ENCODE assay signal across 23 cellular contexts in the genomic region with DNA sequence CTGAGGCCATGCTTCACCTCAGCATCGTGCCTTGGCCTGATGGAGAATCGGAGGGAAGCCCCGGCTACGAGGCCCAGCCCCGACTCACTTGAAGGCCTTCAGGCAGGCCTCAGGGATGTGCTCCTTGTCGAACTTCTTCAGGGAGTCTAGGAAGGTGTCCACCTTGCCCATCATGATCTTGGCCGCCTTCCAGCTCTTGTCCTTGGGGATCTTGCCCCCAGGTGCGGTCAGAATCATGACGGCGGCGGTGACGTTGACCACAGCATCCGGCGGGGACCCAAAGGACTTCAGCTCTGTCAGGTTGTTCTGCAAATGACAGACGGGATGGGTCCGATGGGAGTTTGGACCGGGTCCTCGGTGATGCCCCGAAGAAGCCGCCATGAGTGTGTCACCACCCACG.
"Had no signal": no experiment of that assay in that cellular context is flagged by ENCODE, and none has a peak within 500 bp of the region (broad histone marks: within the 10 kb centered on the region; RNA-seq: fewer than 3 reads in every experiment).

No MANE protein-coding gene starts in this region.

- H3K27ac Mint-ChIP-seq: naive thymus-derived CD4-positive, alpha-beta T cell; natural killer cell treated with Interleukin-12 subunit alpha and Interleukin-12 subunit beta and Interleukin-15 and Interleukin-18, amount 100 ng/mL, for 72 hours; stimulated activated memory B cell treated with anti-CD40 and anti-IgM and Interleukin-4, amounts not matched to agents 10 μg/mL and 1 μg/mL and 100 μg/mL, for 72 hours; type B pancreatic cell had no signal

- H3K4me3 ChIP-seq: left ventricle myocardium inferior, lung, mucosa of descending colon, psoas muscle, right lobe of liver, smooth muscle cell, stomach, suprapubic skin, tibial nerve, uterus had no signal

- H2AFZ ChIP-seq: parathyroid adenoma had no signal

- H3K36me3 Mint-ChIP-seq: naive thymus-derived CD4-positive, alpha-beta T cell; natural killer cell treated with Interleukin-12 subunit alpha and Interleukin-12 subunit beta and Interleukin-15 and Interleukin-18, amount 100 ng/mL, for 72 hours; stimulated activated memory B cell treated with anti-CD40 and anti-IgM and Interleukin-4, amounts not matched to agents 10 μg/mL and 1 μg/mL and 100 μg/mL, for 72 hours; type B pancreatic cell had no signal

- H3K4me2 ChIP-seq: smooth muscle cell had no signal

- DNase-seq: hippocampal formation; kidney; left ventricle myocardium inferior; midbrain; mucosa of descending colon; naive thymus-derived CD4-positive, alpha-beta T cell; psoas muscle; right lobe of liver; stimulated activated CD4-positive, alpha-beta T cell treated with anti-CD3 and anti-CD28 coated beads, Interleukin-1b, Interleukin-23, amount 100 ng/mL, for 48 hours; stimulated activated CD4-positive, alpha-beta T cell treated with anti-CD3 and anti-CD28 coated beads, Interleukin-2, amount 100 ng/mL, for 48 hours; stimulated activated CD4-positive, alpha-beta T cell treated with anti-CD3 and anti-CD28 coated beads, Interleukin-4, amount 100 ng/mL, for 4 hours; stimulated activated CD8-positive, alpha-beta memory T cell treated with anti-CD3 and anti-CD28 coated beads, Interleukin-4, amount 100 ng/mL, for 48 hours; stimulated activated naive CD4-positive, alpha-beta T cell treated with Interleukin-2 at 50 U/mL for 16 hours; stomach; uterus had no signal

- H3K27me3 Mint-ChIP-seq: naive thymus-derived CD4-positive, alpha-beta T cell; natural killer cell treated with Interleukin-12 subunit alpha and Interleukin-12 subunit beta and Interleukin-15 and Interleukin-18, amount 100 ng/mL, for 72 hours; type B pancreatic cell had no signal

- H3K36me3 ChIP-seq: left ventricle myocardium inferior, right lobe of liver, stomach, suprapubic skin, tibial nerve, uterus had no signal

- H3K9ac ChIP-seq: parathyroid adenoma had no signal

- H3K9me3 Mint-ChIP-seq: natural killer cell treated with Interleukin-12 subunit alpha and Interleukin-12 subunit beta and Interleukin-15 and Interleukin-18, amount 100 ng/mL, for 72 hours; stimulated activated memory B cell treated with anti-CD40 and anti-IgM and Interleukin-4, amounts not matched to agents 10 μg/mL and 1 μg/mL and 100 μg/mL, for 72 hours; type B pancreatic cell had no signal

- ATAC-seq: mucosa of descending colon; naive thymus-derived CD4-positive, alpha-beta T cell had no signal

- H3K27me3 ChIP-seq: right lobe of liver, suprapubic skin, uterus had no signal

- H3K27ac ChIP-seq: left ventricle myocardium inferior, parathyroid adenoma, psoas muscle, right lobe of liver, stomach, suprapubic skin, tibial nerve, uterus had no signal

- H3K9me3 ChIP-seq: left ventricle myocardium inferior, mucosa of descending colon, psoas muscle, right lobe of liver, stomach, suprapubic skin, tibial nerve, uterus had no signal

- H3K4me3 Mint-ChIP-seq: naive thymus-derived CD4-positive, alpha-beta T cell; natural killer cell treated with Interleukin-12 subunit alpha and Interleukin-12 subunit beta and Interleukin-15 and Interleukin-18, amount 100 ng/mL, for 72 hours; stimulated activated memory B cell treated with anti-CD40 and anti-IgM and Interleukin-4, amounts not matched to agents 10 μg/mL and 1 μg/mL and 100 μg/mL, for 72 hours; type B pancreatic cell had no signal

- H3K4me1 ChIP-seq: left ventricle myocardium inferior, parathyroid adenoma, psoas muscle, right lobe of liver, stomach, suprapubic skin, tibial nerve, uterus had no signal

- H3K79me2 ChIP-seq: parathyroid adenoma had no signal

- H3K4me1 Mint-ChIP-seq: naive thymus-derived CD4-positive, alpha-beta T cell; stimulated activated memory B cell treated with anti-CD40 and anti-IgM and Interleukin-4, amounts not matched to agents 10 μg/mL and 1 μg/mL and 100 μg/mL, for 72 hours had no signal
